ENCODE assay signal across 8 cellular contexts in the genomic region with DNA sequence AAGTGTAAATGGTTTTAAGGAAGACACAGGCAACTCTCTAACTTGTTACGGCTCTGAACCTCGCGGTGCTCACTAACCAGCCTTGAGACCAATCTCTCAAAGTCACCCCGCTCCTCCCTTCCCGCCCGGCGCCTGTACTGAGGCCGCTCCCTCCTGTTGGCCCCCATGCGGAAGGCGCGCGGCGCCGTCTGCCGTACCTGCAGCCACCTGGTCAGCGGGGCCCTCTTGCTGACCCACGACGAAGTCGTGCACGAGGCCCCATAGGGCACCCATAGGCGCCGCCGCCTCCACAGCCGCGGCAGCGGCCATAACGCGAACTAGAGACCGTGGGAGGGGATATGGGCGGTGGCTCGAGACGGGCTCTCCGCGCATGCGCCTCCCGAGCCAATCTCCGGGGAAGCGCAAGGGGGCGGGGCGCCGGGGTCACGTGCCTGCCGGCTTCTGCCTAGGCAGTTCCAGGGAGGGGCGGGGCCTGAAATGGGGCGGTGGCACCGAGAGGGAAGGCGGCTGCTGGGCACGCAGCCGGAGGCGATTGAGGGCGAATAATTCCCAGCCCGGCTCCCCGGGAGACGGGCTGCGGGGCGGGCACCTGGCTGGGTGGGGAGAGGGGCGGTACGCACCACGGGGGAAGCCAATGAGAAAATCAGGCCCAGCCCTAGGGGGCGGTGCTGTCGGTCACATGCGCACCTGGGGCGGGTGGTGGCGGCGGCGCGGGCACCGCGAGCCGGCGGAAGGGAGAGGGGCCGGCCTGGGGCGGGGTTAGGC. TPM values are rescaled to one million over a fixed set of nuclear protein-coding genes. Genes with fewer than 3 reads are reported as not detected.
A peak's percentile ranks its signal among the peaks of the same experiment; 100 is the strongest.
DNase-seq lines count a peak whose midpoint lies in the region; ATAC-seq lines count a peak whose summit lies in the region.

A gene with protein sequence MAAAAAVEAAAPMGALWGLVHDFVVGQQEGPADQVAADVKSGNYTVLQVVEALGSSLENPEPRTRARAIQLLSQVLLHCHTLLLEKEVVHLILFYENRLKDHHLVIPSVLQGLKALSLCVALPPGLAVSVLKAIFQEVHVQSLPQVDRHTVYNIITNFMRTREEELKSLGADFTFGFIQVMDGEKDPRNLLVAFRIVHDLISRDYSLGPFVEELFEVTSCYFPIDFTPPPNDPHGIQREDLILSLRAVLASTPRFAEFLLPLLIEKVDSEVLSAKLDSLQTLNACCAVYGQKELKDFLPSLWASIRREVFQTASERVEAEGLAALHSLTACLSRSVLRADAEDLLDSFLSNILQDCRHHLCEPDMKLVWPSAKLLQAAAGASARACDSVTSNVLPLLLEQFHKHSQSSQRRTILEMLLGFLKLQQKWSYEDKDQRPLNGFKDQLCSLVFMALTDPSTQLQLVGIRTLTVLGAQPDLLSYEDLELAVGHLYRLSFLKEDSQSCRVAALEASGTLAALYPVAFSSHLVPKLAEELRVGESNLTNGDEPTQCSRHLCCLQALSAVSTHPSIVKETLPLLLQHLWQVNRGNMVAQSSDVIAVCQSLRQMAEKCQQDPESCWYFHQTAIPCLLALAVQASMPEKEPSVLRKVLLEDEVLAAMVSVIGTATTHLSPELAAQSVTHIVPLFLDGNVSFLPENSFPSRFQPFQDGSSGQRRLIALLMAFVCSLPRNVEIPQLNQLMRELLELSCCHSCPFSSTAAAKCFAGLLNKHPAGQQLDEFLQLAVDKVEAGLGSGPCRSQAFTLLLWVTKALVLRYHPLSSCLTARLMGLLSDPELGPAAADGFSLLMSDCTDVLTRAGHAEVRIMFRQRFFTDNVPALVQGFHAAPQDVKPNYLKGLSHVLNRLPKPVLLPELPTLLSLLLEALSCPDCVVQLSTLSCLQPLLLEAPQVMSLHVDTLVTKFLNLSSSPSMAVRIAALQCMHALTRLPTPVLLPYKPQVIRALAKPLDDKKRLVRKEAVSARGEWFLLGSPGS (minus strand): TSS at position 347 of the 765 bp plus-strand sequence. CDS start 38 bp downstream, at position 309.

- H3K4me3 ChIP-seq in mesendoderm (ENCODE audit: low read length), result peak within 1 kb of the TSS; percentile 92

- peak; percentile 91 for ATAC-seq in GM21360 (IDR thresholded peaks at IDR 0.05; ENCODE audit: unreplicated experiment)
- peak; percentile 86 for ATAC-seq in effector memory CD8-positive, alpha-beta T cell (replicated peaks)

- peaks cover 44% of the 10 kb centered on the region for H3K79me2 ChIP-seq in mesendoderm (ENCODE audit: control insufficient read depth, insufficient read depth, low read length)

- peak; percentile 97 for DNase-seq in COLO668 (lab: John Stamatoyannopoulos, UW; ENCODE audit: unreplicated experiment)
- peak; percentile 97 for DNase-seq in HT1080 (ENCODE audit: low read depth)
- DNase-seq in NOMO-1 treated with DMSO at 0.1 percent for 48 hours (lab: John Stamatoyannopoulos, UW; ENCODE audit: unreplicated experiment), result peak; percentile 99
- peak; percentile 98 for DNase-seq in activated CD8-positive, alpha-beta memory T cell treated with anti-CD3 and anti-CD28 coated beads for 4 hours (ENCODE audit: low read depth in 2 of 2)
- peak; percentile 99 for DNase-seq in effector memory CD8-positive, alpha-beta T cell
- DNase-seq in mesendoderm, result peak; percentile 99
- DNase-seq in stimulated activated CD8-positive, alpha-beta memory T cell treated with anti-CD3 and anti-CD28 coated beads, Interleukin-15, amount 100 ng/mL, for 1 hour (ENCODE audit: low read depth), result peak; percentile 97

- H3K9me3 Mint-ChIP-seq in effector memory CD8-positive, alpha-beta T cell, result no peaks in the 10 kb centered on the region

- peak within 1 kb of the TSS; percentile 58 for H3K4ac ChIP-seq in mesendoderm (ENCODE audit: low read depth, low read length)

- H3K27me3 Mint-ChIP-seq in effector memory CD8-positive, alpha-beta T cell, result peaks cover 26 to 34% of the 10 kb centered on the region in 2 donors

- H4K5ac ChIP-seq in mesendoderm (ENCODE audit: low read length), result no peak within 1 kb of the TSS

- peak within 1 kb of the TSS; percentile 61 for H2BK5ac ChIP-seq in mesendoderm (ENCODE audit: low read length)

- H3K4me1 Mint-ChIP-seq in effector memory CD8-positive, alpha-beta T cell (ENCODE audit: low read depth in 2 of 2), result peaks cover 21 to 38% of the 10 kb centered on the region in 2 donors

- H3K36me3 ChIP-seq in mesendoderm (ENCODE audit: control insufficient read depth, insufficient read depth, low read length), result no peaks in the 10 kb centered on the region

- peak within 1 kb of the TSS; percentile 96 to 98 for H3K27ac Mint-ChIP-seq in effector memory CD8-positive, alpha-beta T cell

- peaks cover 15% of the 10 kb centered on the region for H3K4me1 ChIP-seq in mesendoderm (ENCODE audit: control insufficient read depth, low read depth, low read length)

- H3K79me1 ChIP-seq in mesendoderm (ENCODE audit: low read length), result peaks cover 20% of the 10 kb centered on the region

- H3K27ac ChIP-seq in mesendoderm (ENCODE audit: low read depth, low read length), result peak within 1 kb of the TSS; percentile 83

- H4K8ac ChIP-seq in mesendoderm (ENCODE audit: low read depth, low read length), result peak within 1 kb of the TSS; percentile 60

- peak within 1 kb of the TSS; percentile 94 for H3K4me2 ChIP-seq in mesendoderm (ENCODE audit: low read length)

- no peaks in the 10 kb centered on the region for H3K27me3 ChIP-seq in mesendoderm (ENCODE audit: insufficient read depth, low read length, poor library complexity)

- no peak within 1 kb of the TSS for H2BK15ac ChIP-seq in mesendoderm (replicated peaks; ENCODE audit: low read depth)

- H3K56ac ChIP-seq in mesendoderm (ENCODE audit: low read length), result peak within 1 kb of the TSS; percentile 98

- no CpG with 5 or more reads among the region's 73 CpGs for WGBS in mesendoderm (ENCODE audit: extremely low coverage, insufficient coverage, low lambda C conversion rate)

- peak within 1 kb of the TSS; percentile 65 for H3K18ac ChIP-seq in mesendoderm (ENCODE audit: low read length)

- H3K4me3 Mint-ChIP-seq in effector memory CD8-positive, alpha-beta T cell, result peak within 1 kb of the TSS; percentile 96 to 98

- H3K23ac ChIP-seq in mesendoderm (ENCODE audit: low read length), result peak within 1 kb of the TSS; percentile 72

- peaks cover 13% of the 10 kb centered on the region for H3K36me3 Mint-ChIP-seq in effector memory CD8-positive, alpha-beta T cell (ENCODE audit: insufficient read depth)

- H2BK120ac ChIP-seq in mesendoderm (ENCODE audit: low read depth, low read length), result no peak within 1 kb of the TSS

- H3K9ac ChIP-seq in mesendoderm (ENCODE audit: low read length), result peak within 1 kb of the TSS; percentile 94

- H2AK5ac ChIP-seq in mesendoderm (ENCODE audit: low read length), result peak within 1 kb of the TSS; percentile 57

RNA-seq across cellular contexts. Expression of the gene that starts here (rescaled TPM):
- total RNA-seq in HT1080 (2014; rRNA removed; shearing (Covaris generic)), result 129 and 152 TPM in 2 replicates
- polyA plus RNA-seq in HT1080 (2015; cell fraction: cytosol; rRNA removed), result 68.5 and 77.9 TPM in 2 replicates
- polyA plus RNA-seq in HT1080 (2015; cell fraction: nucleus; rRNA removed), result 208 and 229 TPM in 2 replicates
- 109 TPM for polyA plus RNA-seq in mesendoderm (2013, experiment 1 of 2)
- 111 TPM for polyA plus RNA-seq in mesendoderm (2013, experiment 2 of 2)

Comparison
In these comparisons a context has a peak if more than half of its experiments do, and no peak if none do; other contexts are left out.
1. Peak in every context shown above with its lines: DNase-seq, ATAC-seq, H3K4me3 ChIP-seq and H3K27ac ChIP-seq.